24 cellular contexts compared by ENCODE assay signal in genomic region chrX:72365126-72365525, GRCh38. TPM values are rescaled to one million over a fixed set of nuclear protein-coding genes. Genes with fewer than 3 reads are reported as not detected.
DNase-seq lines count a peak whose midpoint lies in the region; TF ChIP-seq lines count a peak whose summit lies in the region.
"Had no signal": no experiment of that assay in that cellular context is flagged by ENCODE, and none has a peak within 500 bp of the region (broad histone marks: within the 10 kb centered on the region; RNA-seq: fewer than 3 reads in every experiment).

No MANE protein-coding gene starts in this region.

- no peak overlapping the region for H3K4me3 Mint-ChIP-seq in T-helper 2 cell treated with Interferon-gamma antibody and Interleukin-4, amounts not matched to agents 5 μg/mL and 100 μg/mL, for 36 hours
- H3K4me3 Mint-ChIP-seq in activated T-helper 1 cell treated with anti-CD3 and anti-CD28 coated beads, Interleukin-12 subunit alpha, Interleukin-12 subunit beta, Interleukin-2, Interleukin-4 antibody, amounts not matched to agents 30 ng/mL and 10 ng/mL and 1 ng/mL, durations not matched to agents 14 hours and 24 hours and 36 hours = no peak overlapping the region
- H3K4me3 Mint-ChIP-seq: B cell; CD4-positive, alpha-beta T cell; CD8-positive, alpha-beta T cell had no signal

- H3K9me3 Mint-ChIP-seq in T-helper 2 cell treated with Interferon-gamma antibody and Interleukin-4, amounts not matched to agents 5 μg/mL and 100 μg/mL, for 36 hours = no peaks in the 10 kb centered on the region
- no peaks in the 10 kb centered on the region for H3K9me3 Mint-ChIP-seq in activated T-helper 1 cell treated with anti-CD3 and anti-CD28 coated beads, Interleukin-12 subunit alpha, Interleukin-12 subunit beta, Interleukin-2, Interleukin-4 antibody, amounts not matched to agents 30 ng/mL and 10 ng/mL and 1 ng/mL, durations not matched to agents 14 hours and 24 hours and 36 hours
- H3K9me3 Mint-ChIP-seq: CD4-positive, alpha-beta T cell; CD8-positive, alpha-beta T cell had no signal

- H3K36me3 Mint-ChIP-seq in T-helper 2 cell treated with Interferon-gamma antibody and Interleukin-4, amounts not matched to agents 5 μg/mL and 100 μg/mL, for 36 hours (ENCODE audit: low read depth) = no peaks in the 10 kb centered on the region
- H3K36me3 Mint-ChIP-seq in activated T-helper 1 cell treated with anti-CD3 and anti-CD28 coated beads, Interleukin-12 subunit alpha, Interleukin-12 subunit beta, Interleukin-2, Interleukin-4 antibody, amounts not matched to agents 30 ng/mL and 10 ng/mL and 1 ng/mL, durations not matched to agents 14 hours and 24 hours and 36 hours (ENCODE audit: low read depth) = peaks cover 2% of the 10 kb centered on the region

- WGBS in tibial nerve, 2 donors = 66 to 100% methylated on average over 2 of the region's 2 CpGs

- no peak for TF ChIP-seq EP300 in tibial nerve (IDR thresholded peaks at IDR 0.05)

- no peak for TF ChIP-seq CTCF in tibial nerve (IDR thresholded peaks at IDR 0.05)

- no peaks in the 10 kb centered on the region for H3K4me1 Mint-ChIP-seq in T-helper 2 cell treated with Interferon-gamma antibody and Interleukin-4, amounts not matched to agents 5 μg/mL and 100 μg/mL, for 36 hours (ENCODE audit: low read depth)
- no peaks in the 10 kb centered on the region for H3K4me1 Mint-ChIP-seq in activated T-helper 1 cell treated with anti-CD3 and anti-CD28 coated beads, Interleukin-12 subunit alpha, Interleukin-12 subunit beta, Interleukin-2, Interleukin-4 antibody, amounts not matched to agents 30 ng/mL and 10 ng/mL and 1 ng/mL, durations not matched to agents 14 hours and 24 hours and 36 hours (ENCODE audit: low read depth)
- H3K4me1 Mint-ChIP-seq: B cell had no signal

- H3K9me3 ChIP-seq in tibial nerve = no peaks in the 10 kb centered on the region
- H3K9me3 ChIP-seq: A549; BLaER1 treated with 17β-estradiol and CSF1 and Interleukin-3, amounts not matched to agents 10 nM and 100 nM; Caco-2 had no signal

- TF ChIP-seq POLR2A in tibial nerve (IDR thresholded peaks at IDR 0.05) = no peak

- no peaks in the 10 kb centered on the region for H3K27me3 Mint-ChIP-seq in T-helper 2 cell treated with Interferon-gamma antibody and Interleukin-4, amounts not matched to agents 5 μg/mL and 100 μg/mL, for 36 hours (ENCODE audit: low read depth)
- H3K27me3 Mint-ChIP-seq in activated T-helper 1 cell treated with anti-CD3 and anti-CD28 coated beads, Interleukin-12 subunit alpha, Interleukin-12 subunit beta, Interleukin-2, Interleukin-4 antibody, amounts not matched to agents 30 ng/mL and 10 ng/mL and 1 ng/mL, durations not matched to agents 14 hours and 24 hours and 36 hours (ENCODE audit: insufficient read depth) = no peaks in the 10 kb centered on the region
- H3K27me3 Mint-ChIP-seq: B cell; CD4-positive, alpha-beta T cell had no signal

- no peak for DNase-seq in T-helper 2 cell treated with Interferon-gamma antibody and Interleukin-4, amounts not matched to agents 5 μg/mL and 100 μg/mL, for 36 hours (ENCODE audit: low spot score)
- DNase-seq in T-helper 2 cell (no peak), OCI-M1 (lab: John Stamatoyannopoulos, UW) (peak; percentile 8), D341Med (ENCODE audit: low spot score) (no peak), tibial nerve (ENCODE audit: low spot score in 2 of 2) (no peak)
- no peak for DNase-seq in activated T-helper 1 cell treated with anti-CD3 and anti-CD28 coated beads, Interleukin-12 subunit alpha, Interleukin-12 subunit beta, Interleukin-2, Interleukin-4 antibody, amounts not matched to agents 30 ng/mL and 10 ng/mL and 1 ng/mL, durations not matched to agents 14 hours and 24 hours and 36 hours (ENCODE audit: low spot score)
- DNase-seq: AML-193; Caco-2; Calu3; CD4-positive, alpha-beta T cell; CD8-positive, alpha-beta T cell; DMS 273 treated with DMSO at 0.1 percent for 48 hours; DMS153; DMS53; DMS79; DND-41; EL; GDM1 had no signal

- intact Hi-C loops in activated T-helper 1 cell treated with anti-CD3 and anti-CD28 coated beads, Interleukin-12 subunit alpha, Interleukin-12 subunit beta, Interleukin-2, Interleukin-4 antibody, amounts not matched to agents 30 ng/mL and 10 ng/mL and 1 ng/mL, durations not matched to agents 14 hours and 24 hours and 36 hours (cut with micrococcal nuclease) = no loop called here

- no peaks in the 10 kb centered on the region for H3K4me1 ChIP-seq in tibial nerve
- H3K4me1 ChIP-seq: A549; BLaER1 treated with 17β-estradiol and CSF1 and Interleukin-3, amounts not matched to agents 10 nM and 100 nM; Caco-2 had no signal

- H3K27ac ChIP-seq in tibial nerve = no peak overlapping the region
- H3K27ac ChIP-seq: 22Rv1; A549; BLaER1 treated with 17β-estradiol and CSF1 and Interleukin-3, amounts not matched to agents 10 nM and 100 nM; C4-2B had no signal

- peaks cover 0 to 4% of the 10 kb centered on the region in 2 donors for H3K27me3 ChIP-seq in tibial nerve

- H3K36me3 ChIP-seq in tibial nerve = no peaks in the 10 kb centered on the region

- H3K27ac Mint-ChIP-seq in T-helper 2 cell treated with Interferon-gamma antibody and Interleukin-4, amounts not matched to agents 5 μg/mL and 100 μg/mL, for 36 hours = peak overlapping the region; percentile 13
- H3K27ac Mint-ChIP-seq in activated T-helper 1 cell treated with anti-CD3 and anti-CD28 coated beads, Interleukin-12 subunit alpha, Interleukin-12 subunit beta, Interleukin-2, Interleukin-4 antibody, amounts not matched to agents 30 ng/mL and 10 ng/mL and 1 ng/mL, durations not matched to agents 14 hours and 24 hours and 36 hours = peak overlapping the region; percentile 1
- H3K27ac Mint-ChIP-seq: B cell; CD4-positive, alpha-beta T cell; CD8-positive, alpha-beta T cell had no signal

- no peak overlapping the region for H3K4me3 ChIP-seq in tibial nerve
- H3K4me3 ChIP-seq: A549; BLaER1 treated with 17β-estradiol and CSF1 and Interleukin-3, amounts not matched to agents 10 nM and 100 nM; GM12878 had no signal

RNA-seq across cellular contexts. Expression of gene CITED1, which starts 59.4 kb away (rescaled TPM):
- 0.78 TPM in 1 of 2 replicates, not detected in the other for total RNA-seq in activated T-helper 1 cell treated with anti-CD3 and anti-CD28 coated beads, Interleukin-12 subunit alpha, Interleukin-12 subunit beta, Interleukin-2, Interleukin-4 antibody, amounts not matched to agents 30 ng/mL and 10 ng/mL and 1 ng/mL, durations not matched to agents 14 hours and 24 hours and 36 hours
- total RNA-seq in tibial nerve = 1 to 10 TPM in 1 of 4 donors, under 1 TPM in 2, not detected in 1; 0.60 to 1.7 (median 0.84) TPM
- total RNA-seq: B cell; Calu3; CD8-positive, alpha-beta T cell; GM12878 had no signal
